Comparison of ENCODE assay signal across 1 cellular context in the genomic region with DNA sequence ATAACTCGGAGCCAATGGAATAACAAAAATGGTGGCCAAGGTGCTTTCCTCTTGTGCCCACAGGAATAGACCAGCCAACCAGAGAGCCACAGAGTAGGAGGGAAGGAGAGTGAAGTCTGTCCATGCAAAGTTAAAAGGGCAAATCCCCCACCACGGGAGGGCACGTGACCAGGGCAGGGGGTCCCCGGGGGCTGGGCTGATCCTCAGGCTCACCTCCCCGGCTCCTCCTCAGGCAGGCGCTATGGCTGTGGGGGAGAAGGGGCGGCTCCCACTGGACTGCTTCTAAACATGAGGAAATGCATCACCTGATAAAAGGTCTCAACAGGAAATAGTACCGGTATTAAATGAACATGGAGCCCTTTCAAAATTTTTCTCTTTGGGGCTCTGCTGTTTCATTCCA.
TF ChIP-seq lines count a peak whose summit lies in the region.

No MANE protein-coding gene starts in this region.

TF ChIP-seq in H1, 55 proteins besides CTCF, POLR2A, EP300 and RAD21:
- TF ChIP-seq, protein P1, sequence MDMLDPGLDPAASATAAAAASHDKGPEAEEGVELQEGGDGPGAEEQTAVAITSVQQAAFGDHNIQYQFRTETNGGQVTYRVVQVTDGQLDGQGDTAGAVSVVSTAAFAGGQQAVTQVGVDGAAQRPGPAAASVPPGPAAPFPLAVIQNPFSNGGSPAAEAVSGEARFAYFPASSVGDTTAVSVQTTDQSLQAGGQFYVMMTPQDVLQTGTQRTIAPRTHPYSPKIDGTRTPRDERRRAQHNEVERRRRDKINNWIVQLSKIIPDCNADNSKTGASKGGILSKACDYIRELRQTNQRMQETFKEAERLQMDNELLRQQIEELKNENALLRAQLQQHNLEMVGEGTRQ (IDR thresholded peaks at IDR 0.05; ENCODE audit: low read length): peak; percentile 65; the same call in 1 of the 2 replicates
- no peak for TF ChIP-seq BCL11A (IDR thresholded peaks at IDR 0.05; ENCODE audit: low read depth in 2 of 2, low read length in 2 of 2)
- TF ChIP-seq MAX (IDR thresholded peaks at IDR 0.05): peak; percentile 54
- TF ChIP-seq, protein P2, sequence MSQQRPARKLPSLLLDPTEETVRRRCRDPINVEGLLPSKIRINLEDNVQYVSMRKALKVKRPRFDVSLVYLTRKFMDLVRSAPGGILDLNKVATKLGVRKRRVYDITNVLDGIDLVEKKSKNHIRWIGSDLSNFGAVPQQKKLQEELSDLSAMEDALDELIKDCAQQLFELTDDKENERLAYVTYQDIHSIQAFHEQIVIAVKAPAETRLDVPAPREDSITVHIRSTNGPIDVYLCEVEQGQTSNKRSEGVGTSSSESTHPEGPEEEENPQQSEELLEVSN (IDR thresholded peaks at IDR 0.05): peak; percentile 29; the same call in 1 of the 2 replicates
- peak; percentile 23; the same call in 1 of the 2 replicates for TF ChIP-seq YY1 (IDR thresholded peaks at IDR 0.05; ENCODE audit: low read depth, low read length)
TF ChIP-seq in H1: peak in this region for 4.
